Comparison of ENCODE assay signal across 19 cellular contexts in genomic region chr7:1331026-1331425, GRCh38.
"Had no signal": no experiment of that assay in that cellular context is flagged by ENCODE, and none has a peak within 500 bp of the region (broad histone marks: within the 10 kb centered on the region; RNA-seq: fewer than 3 reads in every experiment).

No MANE protein-coding gene starts in this region.

- H3K9me3 ChIP-seq: pancreas, prostate gland, suprapubic skin, thyroid gland had no signal

- DNase-seq: cortex of kidney; effector memory CD8-positive, alpha-beta T cell; foreskin fibroblast; head of caudate nucleus; left colon; occipital lobe; small intestine; stimulated activated CD4-positive, alpha-beta T cell treated with anti-CD3 and anti-CD28 coated beads, Interleukin-2, amount 100 ng/mL, for 48 hours; stimulated activated naive CD8-positive, alpha-beta T cell treated with anti-CD3 and anti-CD28 coated beads, Interleukin-15, Interleukin-2, amounts not matched to agents 100 U/mL and 50 U/mL, for 24 hours; thyroid gland had no signal

- H3K4me1 ChIP-seq: esophagus muscularis mucosa, gastroesophageal sphincter, pancreas, prostate gland, suprapubic skin, thyroid gland, upper lobe of left lung had no signal

- H3K4me3 ChIP-seq: dorsolateral prefrontal cortex, esophagus muscularis mucosa, gastroesophageal sphincter, hepatocyte, pancreas, prostate gland, suprapubic skin, thyroid gland, upper lobe of left lung had no signal

- FAIRE-seq: pancreas, small intestine had no signal

- H3K36me3 ChIP-seq: esophagus muscularis mucosa, gastroesophageal sphincter, pancreas, prostate gland, suprapubic skin, thyroid gland, upper lobe of left lung had no signal

- H2AFZ ChIP-seq: hepatocyte had no signal

- H3K27ac ChIP-seq: dorsolateral prefrontal cortex, epithelial cell of prostate, esophagus muscularis mucosa, gastroesophageal sphincter, hepatocyte, pancreas, prostate gland, suprapubic skin, thyroid gland, upper lobe of left lung had no signal

- H3K79me2 ChIP-seq: hepatocyte had no signal

- H3K27me3 ChIP-seq: hepatocyte, pancreas, thyroid gland had no signal

- H3K4me2 ChIP-seq: hepatocyte had no signal
